Comparison of ENCODE assay signal across 30 cellular contexts in the genomic region with DNA sequence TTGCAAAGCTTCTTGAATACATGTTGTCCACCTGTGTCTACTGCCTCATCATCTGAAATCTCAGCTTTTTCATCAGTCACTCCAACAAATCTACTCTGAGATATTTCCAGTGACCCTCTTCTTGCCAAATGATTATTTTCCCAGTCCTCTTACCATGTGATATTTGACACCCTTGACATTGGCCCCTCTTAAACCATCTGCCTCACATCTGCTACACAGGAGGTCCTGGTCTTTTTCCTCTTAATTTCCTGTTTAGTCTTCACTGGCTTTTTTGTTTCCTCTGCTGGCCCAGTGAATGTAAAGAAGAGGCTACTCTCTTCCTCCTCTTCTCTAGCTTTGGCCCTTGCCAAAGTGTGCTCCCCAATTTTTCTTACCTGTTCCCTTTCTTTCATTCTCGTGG.
DNase-seq lines count a peak whose midpoint lies in the region; TF ChIP-seq lines count a peak whose summit lies in the region.
"Had no signal": no experiment of that assay in that cellular context is flagged by ENCODE, and none has a peak within 500 bp of the region (broad histone marks: within the 10 kb centered on the region; RNA-seq: fewer than 3 reads in every experiment).

No MANE protein-coding gene starts in this region.

- peak overlapping the region; percentile 10 for H3K9ac ChIP-seq in Loucy (ENCODE audit: low read depth, low read length, poor library complexity, severe bottlenecking)
- no peak overlapping the region for H3K9ac ChIP-seq in neural progenitor cell
- H3K9ac ChIP-seq: SK-N-SH had no signal

- H3K9me3 ChIP-seq in Loucy (ENCODE audit: insufficient read depth, low read depth, low read length) (no peaks in the 10 kb centered on the region), neural progenitor cell (ENCODE audit: low read depth) (no peaks in the 10 kb centered on the region), ascending aorta (no peaks in the 10 kb centered on the region)
- H3K9me3 ChIP-seq: breast epithelium, HAP-1, pancreas, SK-N-SH, transverse colon had no signal

- H3K4me2 ChIP-seq in Loucy (ENCODE audit: low read depth, low read length, poor library complexity, severe bottlenecking) = peak overlapping the region; percentile 64
- no peak overlapping the region for H3K4me2 ChIP-seq in neural progenitor cell
- H3K4me2 ChIP-seq: SK-N-SH had no signal

- DNase-seq in NCI-H1092 treated with DMSO at 0.1 percent for 48 hours (lab: John Stamatoyannopoulos, UW) (peak; percentile 20), NCI-H1092 (lab: John Stamatoyannopoulos, UW) (no peak), RPMI7951 (ENCODE audit: low read depth) (peak; percentile 55), neural progenitor cell (ENCODE audit: low spot score) (no peak), HuH-7.5 (ENCODE audit: low spot score) (no peak), ascending aorta (ENCODE audit: low spot score in 2 of 2) (no peak), NCI-H1436 (lab: John Stamatoyannopoulos, UW) (no peak)
- DNase-seq: 8988T; activated B cell treated with CpG ODN at 0.5 μM for 24 hours; activated CD4-positive, alpha-beta T cell treated with anti-CD3 and anti-CD28 coated beads, Interleukin-2, amount 10 ng/mL, durations not matched to agents 7 days and 5 days; activated effector memory CD4-positive, alpha-beta T cell treated with anti-CD3 and anti-CD28 coated beads, Interleukin-2, amount 50 U/mL, for 16 hours; activated T-cell treated with anti-CD3 and anti-CD28 coated beads, Interleukin-2, amount 50 U/mL, for 1 hour; CD4-positive, alpha-beta T cell; immature natural killer cell; Karpas-422; left cardiac atrium; mesenchymal stem cell; NCI-H1930; NCI-H2227 treated with DMSO at 0.1 percent for 48 hours; NK-92 treated with Interleukin-12 subunit alpha and Interleukin-12 subunit beta, amount 100 ng/mL, for 24 hours; pancreas; PC-3; SK-N-SH; transverse colon had no signal

- no peaks in the 10 kb centered on the region for H3K9me2 ChIP-seq in Loucy (replicated peaks; ENCODE audit: low read depth, low read length)
- H3K9me2 ChIP-seq: SK-N-SH had no signal

- H2AFZ ChIP-seq in Loucy (ENCODE audit: low read length) (no peak overlapping the region), neural progenitor cell (replicated peaks) (no peak overlapping the region)

- no peak for TF ChIP-seq CTCF in Loucy (conservative IDR thresholded peaks at IDR 0.05; ENCODE audit: low read length)
- TF ChIP-seq CTCF in neural progenitor cell (IDR thresholded peaks at IDR 0.05) = no peak
- TF ChIP-seq CTCF in ascending aorta (IDR thresholded peaks at IDR 0.05) = no peak

- no peaks in the 10 kb centered on the region for H4K20me1 ChIP-seq in Loucy (ENCODE audit: insufficient read depth, low read length, poor library complexity, severe bottlenecking)
- no peaks in the 10 kb centered on the region for H4K20me1 ChIP-seq in neural progenitor cell (ENCODE audit: low read depth)

- H3K9me3 Mint-ChIP-seq in neural progenitor cell = no peaks in the 10 kb centered on the region
- H3K9me3 Mint-ChIP-seq: activated B cell treated with CpG ODN at 0.5 μM for 24 hours; activated CD4-positive, alpha-beta T cell treated with anti-CD3 and anti-CD28 coated beads, Interleukin-2, amount 10 ng/mL, durations not matched to agents 7 days and 5 days; CD4-positive, alpha-beta T cell; immature natural killer cell; stimulated activated memory B cell treated with anti-CD40 and anti-IgM and Interleukin-4, amounts not matched to agents 10 μg/mL and 1 μg/mL and 100 μg/mL, for 72 hours had no signal

- intact Hi-C loops in ascending aorta (cut with DNase I) = no loop called here

- peak overlapping the region; percentile 27 for H3K4me3 ChIP-seq in Loucy (ENCODE audit: low read length, poor library complexity, severe bottlenecking)
- H3K4me3 ChIP-seq in neural progenitor cell = no peak overlapping the region
- no peak overlapping the region for H3K4me3 ChIP-seq in ascending aorta
- H3K4me3 ChIP-seq: breast epithelium, GM12878, HAP-1, pancreas, transverse colon had no signal

- H3K27ac Mint-ChIP-seq in neural progenitor cell = peak overlapping the region; percentile 7
- H3K27ac Mint-ChIP-seq: activated B cell treated with CpG ODN at 0.5 μM for 24 hours; activated CD4-positive, alpha-beta T cell treated with anti-CD3 and anti-CD28 coated beads, Interleukin-2, amount 10 ng/mL, durations not matched to agents 7 days and 5 days; activated naive CD8-positive, alpha-beta T cell; CD4-positive, alpha-beta T cell; immature natural killer cell; stimulated activated memory B cell treated with anti-CD40 and anti-IgM and Interleukin-4, amounts not matched to agents 10 μg/mL and 1 μg/mL and 100 μg/mL, for 72 hours had no signal

- peaks cover 14% of the 10 kb centered on the region for H3F3A ChIP-seq in Loucy (ENCODE audit: low read depth)
- H3F3A ChIP-seq in neural progenitor cell (ENCODE audit: low read depth) = no peaks in the 10 kb centered on the region

- H3K27me3 Mint-ChIP-seq in neural progenitor cell (ENCODE audit: insufficient read depth, low read depth) = no peaks in the 10 kb centered on the region

- H3K36me3 ChIP-seq in Loucy (ENCODE audit: insufficient read depth, low read length) (no peaks in the 10 kb centered on the region), neural progenitor cell (no peaks in the 10 kb centered on the region), ascending aorta (no peaks in the 10 kb centered on the region)
- H3K36me3 ChIP-seq: breast epithelium, HAP-1, pancreas, transverse colon had no signal

- H3K4me1 Mint-ChIP-seq in neural progenitor cell = peaks cover 6% of the 10 kb centered on the region
- H3K4me1 Mint-ChIP-seq: activated CD4-positive, alpha-beta T cell treated with anti-CD3 and anti-CD28 coated beads, Interleukin-2, amount 10 ng/mL, durations not matched to agents 7 days and 5 days had no signal

- H3K27ac ChIP-seq in neural progenitor cell (no peak overlapping the region), ascending aorta (no peak overlapping the region)
- H3K27ac ChIP-seq: breast epithelium, pancreas, transverse colon had no signal

- H3K27me3 ChIP-seq in Loucy (ENCODE audit: insufficient read depth, low read length, poor library complexity, severe bottlenecking) (no peaks in the 10 kb centered on the region), neural progenitor cell (no peaks in the 10 kb centered on the region), ascending aorta (no peaks in the 10 kb centered on the region)
- H3K27me3 ChIP-seq: breast epithelium, pancreas, transverse colon had no signal

- H3K4me3 Mint-ChIP-seq in neural progenitor cell = no peak overlapping the region
- H3K4me3 Mint-ChIP-seq: activated B cell treated with CpG ODN at 0.5 μM for 24 hours; activated CD4-positive, alpha-beta T cell treated with anti-CD3 and anti-CD28 coated beads, Interleukin-2, amount 10 ng/mL, durations not matched to agents 7 days and 5 days; activated naive CD8-positive, alpha-beta T cell; CD4-positive, alpha-beta T cell; immature natural killer cell; stimulated activated memory B cell treated with anti-CD40 and anti-IgM and Interleukin-4, amounts not matched to agents 10 μg/mL and 1 μg/mL and 100 μg/mL, for 72 hours had no signal

- H3K79me2 ChIP-seq in Loucy (ENCODE audit: insufficient read depth, low read length) (no peaks in the 10 kb centered on the region), neural progenitor cell (ENCODE audit: low read depth) (no peaks in the 10 kb centered on the region)

- H3K36me3 Mint-ChIP-seq in neural progenitor cell = no peaks in the 10 kb centered on the region
- H3K36me3 Mint-ChIP-seq: activated naive CD8-positive, alpha-beta T cell; immature natural killer cell; stimulated activated memory B cell treated with anti-CD40 and anti-IgM and Interleukin-4, amounts not matched to agents 10 μg/mL and 1 μg/mL and 100 μg/mL, for 72 hours had no signal

- H3K4me1 ChIP-seq in Loucy (ENCODE audit: insufficient read depth, low read length, poor library complexity, severe bottlenecking) (peaks cover 72% of the 10 kb centered on the region), neural progenitor cell (no peaks in the 10 kb centered on the region), ascending aorta (no peaks in the 10 kb centered on the region)
- H3K4me1 ChIP-seq: breast epithelium, HAP-1, pancreas, transverse colon had no signal

Comparison
In these comparisons a context has a peak if more than half of its experiments do, and no peak if none do; other contexts are left out.
1. DNase-seq: peak in NCI-H1092 treated with DMSO at 0.1 percent for 48 hours (single experiment) and RPMI7951 (single experiment); none in NCI-H1092 (single experiment), neural progenitor cell (single experiment), HuH-7.5 (single experiment), ascending aorta (0 of 2) and NCI-H1436 (single experiment).